In genomic region chr4:53576676-53577372, GRCh38 we compare ENCODE assay signal across 17 cellular contexts. TPM values are rescaled to one million over a fixed set of nuclear protein-coding genes. Genes with fewer than 3 reads are reported as not detected.
DNase-seq lines count a peak whose midpoint lies in the region; ATAC-seq and TF ChIP-seq lines count a peak whose summit lies in the region.
"Had no signal": no experiment of that assay in that cellular context is flagged by ENCODE, and none has a peak within 500 bp of the region (broad histone marks: within the 10 kb centered on the region; RNA-seq: fewer than 3 reads in every experiment).

No MANE protein-coding gene starts in this region.

- TF ChIP-seq CTCF in BJ (IDR thresholded peaks at IDR 0.05; ENCODE audit: insufficient read depth, low read depth, low read length), result no peak
- no peak for TF ChIP-seq CTCF in colonic mucosa (IDR thresholded peaks at IDR 0.05)

- no peak overlapping the region for H3K23ac ChIP-seq in mesenchymal stem cell (ENCODE audit: low read length in 2 of 2)

- H2BK5ac ChIP-seq in mesenchymal stem cell (ENCODE audit: low read depth, low read length, poor library complexity, severe bottlenecking), result no peak overlapping the region

- no peaks in the 10 kb centered on the region for H3K79me1 ChIP-seq in mesenchymal stem cell (replicated peaks; ENCODE audit: low read length, poor library complexity, severe bottlenecking)

- H3K9ac ChIP-seq in colonic mucosa (ENCODE audit: low read depth in 2 of 2, low read length in 2 of 2) (peak overlapping the region in 1 of 2 donors; percentile 21), mesenchymal stem cell (ENCODE audit: low read length) (no peak overlapping the region)

- H3K36me3 ChIP-seq in BJ (ENCODE audit: control insufficient read depth, insufficient read depth, low read length) (no peaks in the 10 kb centered on the region), colonic mucosa (no peaks in the 10 kb centered on the region), mesenchymal stem cell (ENCODE audit: control insufficient read depth in 1 of 2, insufficient read depth in 2 of 2, low read depth in 1 of 2, low read length in 2 of 2) (no peaks in the 10 kb centered on the region)
- H3K36me3 ChIP-seq: HAP-1 had no signal

- H3K4ac ChIP-seq in mesenchymal stem cell (ENCODE audit: low read depth in 1 of 2, low read length in 2 of 2), result peak overlapping the region in 1 of 2 experiments; percentile 90

- no peak overlapping the region for H3K4me2 ChIP-seq in mesenchymal stem cell (ENCODE audit: low read length, poor library complexity, severe bottlenecking)

- no peak overlapping the region for H3K4me3 ChIP-seq in BJ (ENCODE audit: low read depth, low read length)
- H3K4me3 ChIP-seq in colonic mucosa, result no peak overlapping the region
- no peak overlapping the region for H3K4me3 ChIP-seq in mesenchymal stem cell (ENCODE audit: insufficient read depth in 1 of 2, low read depth in 1 of 2, low read length in 2 of 2)
- H3K4me3 ChIP-seq: HAP-1 had no signal

- H4K8ac ChIP-seq in mesenchymal stem cell (ENCODE audit: low read length), result peak overlapping the region; percentile 45

- no peak overlapping the region for H2BK15ac ChIP-seq in mesenchymal stem cell (ENCODE audit: low read depth, poor library complexity, severe bottlenecking)

- peak overlapping the region; percentile 77 for H4K91ac ChIP-seq in mesenchymal stem cell (ENCODE audit: low read length)

- POLR2A ChIA-PET in BJ (lab: Charles Lee), result interaction anchor here (0.6 kb wide), 1 partner anchor 9 kb away, joined by 3 read pairs; no protein-coding TSS in a partner anchor

- ATAC-seq in GM18909 (IDR thresholded peaks at IDR 0.05; ENCODE audit: poor library complexity, unreplicated experiment) (no peak), HG03439 (IDR thresholded peaks at IDR 0.05; ENCODE audit: unreplicated experiment) (no peak)

- H2BK120ac ChIP-seq in mesenchymal stem cell (ENCODE audit: low read depth, low read length), result peak overlapping the region; percentile 96

- H3K27me3 ChIP-seq in BJ (ENCODE audit: control insufficient read depth, insufficient read depth, low read length) (no peaks in the 10 kb centered on the region), colonic mucosa (no peaks in the 10 kb centered on the region), mesenchymal stem cell (ENCODE audit: control insufficient read depth in 1 of 2, insufficient read depth in 1 of 2, low read length in 2 of 2) (no peaks in the 10 kb centered on the region)

- no peak overlapping the region for H3K14ac ChIP-seq in mesenchymal stem cell (ENCODE audit: low read length in 2 of 2)

- H2AK5ac ChIP-seq in mesenchymal stem cell (ENCODE audit: low read length, severe bottlenecking), result no peak overlapping the region

- DNase-seq in BJ (ENCODE audit: low read depth), result peak; percentile 21
- DNase-seq in NCI-H146 (lab: John Stamatoyannopoulos, UW), result peak; percentile 16
- DNase-seq in colonic mucosa, result peak; percentile 57
- DNase-seq in mesenchymal stem cell, result peak; percentile 83
- no peak for DNase-seq in nucleus accumbens (lab: John Stamatoyannopoulos, UW)
- no peak for DNase-seq in occipital lobe (lab: John Stamatoyannopoulos, UW)
- DNase-seq: activated naive CD4-positive, alpha-beta T cell treated with anti-CD3 and anti-CD28 coated beads for 36 hours; C1 segment of cervical spinal cord; GDM1; NCI-H69; retina; SHP77; stimulated activated CD4-positive, alpha-beta T cell treated with anti-CD3 and anti-CD28 coated beads, Interleukin-4, amount 100 ng/mL, for 4 hours; stimulated activated naive CD4-positive, alpha-beta T cell treated with Interleukin-2 at 50 U/mL for 16 hours had no signal

- CTCF ChIA-PET in BJ (lab: Yijun Ruan, JAX), result interaction anchor here (0.6 to 1.3 kb wide), 4 partner anchors 23 to 486 kb away, joined by 3 to 4 read pairs (median 4); no protein-coding TSS in a partner anchor

- H3K9me3 ChIP-seq in colonic mucosa, result no peaks in the 10 kb centered on the region
- no peaks in the 10 kb centered on the region for H3K9me3 ChIP-seq in mesenchymal stem cell (ENCODE audit: control insufficient read depth, low read length)
- H3K9me3 ChIP-seq: HAP-1 had no signal

- intact Hi-C loops in colonic mucosa (cut with DNase I), result loop anchor here (10.0 kb wide), 1 partner anchor 58 kb away; no protein-coding TSS in a partner anchor

- peak overlapping the region; percentile 45 to 64 for H2BK12ac ChIP-seq in mesenchymal stem cell (ENCODE audit: low read length in 2 of 2)

- 0% methylated on average over 1 of the region's 2 CpGs for WGBS in mesenchymal stem cell

- no peak overlapping the region for H2AFZ ChIP-seq in mesenchymal stem cell (ENCODE audit: low read depth, low read length)

- H3K4me1 ChIP-seq in colonic mucosa, result peaks cover 10% of the 10 kb centered on the region
- H3K4me1 ChIP-seq in mesenchymal stem cell (ENCODE audit: control insufficient read depth, insufficient read depth, low read depth, low read length), result peaks cover 3% of the 10 kb centered on the region
- H3K4me1 ChIP-seq: HAP-1 had no signal

- H3K18ac ChIP-seq in mesenchymal stem cell (ENCODE audit: low read depth in 1 of 2, low read length in 2 of 2), result peak overlapping the region; percentile 80 to 91

- H3K27ac ChIP-seq in colonic mucosa (peak overlapping the region; percentile 10), mesenchymal stem cell (ENCODE audit: low read length, poor library complexity, severe bottlenecking) (no peak overlapping the region)

RNA-seq across cellular contexts. Expression of gene LNX1, which starts 14.5 kb away (rescaled TPM):
- polyA plus RNA-seq in BJ (2011; rRNA removed), result 0.09 and 0.29 TPM in 2 replicates
- polyA minus RNA-seq in BJ (2011; rRNA and poly(A)+ RNA removed), result 0.26 and 0.85 TPM in 2 replicates
- total RNA-seq in colonic mucosa (10 to 100 TPM in 1 of 2 donors, 1 to 10 TPM in 1; 9.7 to 25.0 TPM), occipital lobe (52.9 TPM)
- polyA plus RNA-seq in mesenchymal stem cell (2013, experiment 1 of 2), result 11.7 TPM
- polyA plus RNA-seq in mesenchymal stem cell (2013, experiment 2 of 2), result 11.7 TPM

Comparison
In these comparisons a context has a peak if more than half of its experiments do, and no peak if none do; other contexts are left out.
1. DNase-seq: peak in BJ (single experiment), NCI-H146 (single experiment), colonic mucosa (single experiment) and mesenchymal stem cell (single experiment); none in nucleus accumbens (0 of 56) and occipital lobe (single experiment).